Comparison of ENCODE assay signal across 8 cellular contexts in the genomic region with DNA sequence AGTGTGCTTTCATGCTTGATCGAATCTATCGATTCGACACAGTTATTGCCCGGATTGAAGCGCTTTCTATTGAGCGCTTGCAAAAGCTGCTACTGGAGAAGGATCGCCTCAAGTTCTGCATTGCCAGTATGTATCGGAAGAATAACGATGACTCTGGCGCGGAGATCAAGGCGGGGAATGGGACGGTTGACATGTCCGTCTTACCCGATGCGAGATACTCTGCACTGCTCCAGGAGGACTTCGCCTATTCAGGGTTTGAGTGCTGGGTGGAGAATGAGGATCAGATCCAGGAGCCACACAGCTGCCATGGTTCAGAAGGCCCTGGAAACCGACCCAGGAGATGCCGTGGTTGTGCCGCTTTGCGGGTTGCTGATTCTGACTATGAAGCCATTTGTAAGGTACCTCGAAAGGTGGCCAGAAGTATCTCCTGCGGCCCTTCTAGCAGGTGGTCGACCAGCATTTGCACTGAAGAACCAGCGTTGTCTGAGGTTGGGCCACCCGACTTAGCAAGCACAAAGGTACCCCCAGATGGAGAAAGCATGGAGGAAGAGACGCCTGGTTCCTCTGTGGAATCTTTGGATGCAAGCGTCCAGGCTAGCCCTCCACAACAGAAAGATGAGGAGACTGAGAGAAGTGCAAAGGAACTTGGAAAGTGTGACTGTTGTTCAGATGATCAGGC.
DNase-seq lines count a peak whose midpoint lies in the region; ATAC-seq and TF ChIP-seq lines count a peak whose summit lies in the region.
"Not testable (repeated sequence)": the region's sequence is repeated elsewhere in the genome, so short reads cannot be mapped to it uniquely, and the experiment has no call there.

No MANE protein-coding gene starts in this region.

- H3K9me3 ChIP-seq in fibroblast of lung (ENCODE audit: control insufficient read depth, insufficient read depth, low read depth, low read length); lower lobe of right lung; skeletal muscle satellite cell (replicated peaks; ENCODE audit: low read length): not testable (repeated sequence)

- CTCF ChIA-PET in RWPE1 (lab: Yijun Ruan, JAX) = not testable (repeated sequence)

- H3K9ac ChIP-seq in fibroblast of lung (ENCODE audit: insufficient read depth, low read length) = peak overlapping the region; percentile 53
- H3K9ac ChIP-seq in skeletal muscle satellite cell (ENCODE audit: low read depth, low read length) = peak overlapping the region; percentile 75

- not testable (repeated sequence) for H2AFZ ChIP-seq in fibroblast of lung (ENCODE audit: low read length)

- peak; percentile 5 for ATAC-seq in GM19023 (IDR thresholded peaks at IDR 0.05; ENCODE audit: unreplicated experiment)
- not testable (repeated sequence) for ATAC-seq in lower lobe of right lung

- not testable (repeated sequence) for H3K36me3 ChIP-seq in fibroblast of lung (ENCODE audit: control insufficient read depth, insufficient read depth, low read length); lower lobe of right lung; skeletal muscle satellite cell (ENCODE audit: insufficient read depth, low read length)

- not testable (repeated sequence) for H3K27ac ChIP-seq in RWPE1
- peak overlapping the region; percentile 38 for H3K27ac ChIP-seq in fibroblast of lung (ENCODE audit: insufficient read depth, low read length)
- peak overlapping the region; percentile 31 for H3K27ac ChIP-seq in lower lobe of right lung

- POLR2A ChIA-PET in RWPE1 (lab: Yijun Ruan, JAX; ENCODE audit: low non-redundant PET) = not testable (repeated sequence)

- H3K4me3 ChIP-seq in AG09309 (ENCODE audit: control insufficient read depth, low read depth, low read length) (peak overlapping the region; percentile 47), fibroblast of lung (replicated peaks in 1 of 4; ENCODE audit: control extremely low read depth in 1 of 4, insufficient read depth in 1 of 4, low read depth in 3 of 4, low read length in 4 of 4) (peak overlapping the region; percentile 16 to 80 (median 55)), lower lobe of right lung (peak overlapping the region; percentile 53), skeletal muscle satellite cell (ENCODE audit: low read length) (peak overlapping the region; percentile 75)

- intact Hi-C loops in lower lobe of right lung (cut with DNase I) = not testable (repeated sequence)

- not testable (repeated sequence) for TF ChIP-seq CTCF in AG09309 (IDR thresholded peaks at IDR 0.05; ENCODE audit: control insufficient read depth, insufficient read depth, low read depth, low read length, missing control alignments); RWPE1 (conservative IDR thresholded peaks at IDR 0.05; ENCODE audit: low read depth); fibroblast of lung (conservative IDR thresholded peaks at IDR 0.05 in 1 of 2, IDR thresholded peaks at IDR 0.05 in 1 of 2; ENCODE audit: low read depth in 1 of 2, low read length in 2 of 2); lower lobe of right lung (IDR thresholded peaks at IDR 0.05)

- peak overlapping the region; percentile 68 for H3K4me2 ChIP-seq in fibroblast of lung (ENCODE audit: extremely low read depth, insufficient read depth, low read length)
- peak overlapping the region; percentile 82 for H3K4me2 ChIP-seq in skeletal muscle satellite cell (ENCODE audit: low read length)

- not testable (repeated sequence) for H3K27me3 ChIP-seq in fibroblast of lung (ENCODE audit: control insufficient read depth, insufficient read depth, low read length); lower lobe of right lung (ENCODE audit: low read depth); skeletal muscle satellite cell (ENCODE audit: control insufficient read depth, insufficient read depth, low read length)

- H3K4me1 ChIP-seq in fibroblast of lung (ENCODE audit: control insufficient read depth, extremely low read depth, insufficient read depth, low read length); lower lobe of right lung; skeletal muscle satellite cell (ENCODE audit: control insufficient read depth, insufficient read depth, low read length): not testable (repeated sequence)

- H3K79me2 ChIP-seq in fibroblast of lung (ENCODE audit: control insufficient read depth, insufficient read depth, low read length) = peaks cover 16% of the 10 kb centered on the region

- DNase-seq in AG09309 (ENCODE audit: low read depth) = not testable (repeated sequence)
- DNase-seq in HT1080 (ENCODE audit: low read depth) = peak; percentile 0
- peak; percentile 1 for DNase-seq in RWPE1 (ENCODE audit: low spot score)
- DNase-seq in activated naive CD4-positive, alpha-beta T cell treated with anti-CD3 and anti-CD28 coated beads, Interleukin-2, amount 50 U/mL, for 16 hours = peak; percentile 12
- peak; percentile 31 to 37 for DNase-seq in fibroblast of lung (ENCODE audit: low read depth in 2 of 2)
- DNase-seq in lower lobe of right lung = peak; percentile 33

- not testable (repeated sequence) for H4K20me1 ChIP-seq in fibroblast of lung (ENCODE audit: control insufficient read depth, extremely low read depth, insufficient read depth, low read length)
